ENCODE assay signal across 1 cellular context in genomic region chr9:35945341-35946018, GRCh38.
TF ChIP-seq lines count a peak whose summit lies in the region.

No MANE protein-coding gene starts in this region.

TF ChIP-seq in SK-N-SH, 30 proteins besides CTCF, POLR2A, EP300 and RAD21 (continued from another document):
- TF ChIP-seq, protein P1, sequence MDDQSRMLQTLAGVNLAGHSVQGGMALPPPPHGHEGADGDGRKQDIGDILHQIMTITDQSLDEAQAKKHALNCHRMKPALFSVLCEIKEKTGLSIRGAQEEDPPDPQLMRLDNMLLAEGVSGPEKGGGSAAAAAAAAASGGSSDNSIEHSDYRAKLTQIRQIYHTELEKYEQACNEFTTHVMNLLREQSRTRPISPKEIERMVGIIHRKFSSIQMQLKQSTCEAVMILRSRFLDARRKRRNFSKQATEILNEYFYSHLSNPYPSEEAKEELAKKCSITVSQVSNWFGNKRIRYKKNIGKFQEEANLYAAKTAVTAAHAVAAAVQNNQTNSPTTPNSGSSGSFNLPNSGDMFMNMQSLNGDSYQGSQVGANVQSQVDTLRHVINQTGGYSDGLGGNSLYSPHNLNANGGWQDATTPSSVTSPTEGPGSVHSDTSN (IDR thresholded peaks at IDR 0.05), result no peak
- TF ChIP-seq EZH2phosphoT487 (IDR thresholded peaks at IDR 0.05; ENCODE audit: borderline replicate concordance, low read depth), result no peak
- TF ChIP-seq RXRA (IDR thresholded peaks at IDR 0.05; ENCODE audit: borderline replicate concordance, low read depth), result no peak
- peak; percentile 55; the same call in 1 of the 2 replicates for TF ChIP-seq YY1 (IDR thresholded peaks at IDR 0.05; ENCODE audit: low read depth)
- TF ChIP-seq FOXJ3 (CRISPR knock-in tag; IDR thresholded peaks at IDR 0.05), result no peak
- no peak for TF ChIP-seq JUND (IDR thresholded peaks at IDR 0.05)
- TF ChIP-seq FOXM1 (IDR thresholded peaks at IDR 0.05; ENCODE audit: low read depth), result no peak
- TF ChIP-seq GABPA (IDR thresholded peaks at IDR 0.05; ENCODE audit: low read depth), result peak; percentile 82
- TF ChIP-seq RFX5 (IDR thresholded peaks at IDR 0.05; ENCODE audit: low read length), result peak; percentile 44; the same call in 1 of the 2 replicates
- TF ChIP-seq TAF1 (IDR thresholded peaks at IDR 0.05; ENCODE audit: borderline replicate concordance, low read depth, low read length), result no peak
- TF ChIP-seq, protein P2, sequence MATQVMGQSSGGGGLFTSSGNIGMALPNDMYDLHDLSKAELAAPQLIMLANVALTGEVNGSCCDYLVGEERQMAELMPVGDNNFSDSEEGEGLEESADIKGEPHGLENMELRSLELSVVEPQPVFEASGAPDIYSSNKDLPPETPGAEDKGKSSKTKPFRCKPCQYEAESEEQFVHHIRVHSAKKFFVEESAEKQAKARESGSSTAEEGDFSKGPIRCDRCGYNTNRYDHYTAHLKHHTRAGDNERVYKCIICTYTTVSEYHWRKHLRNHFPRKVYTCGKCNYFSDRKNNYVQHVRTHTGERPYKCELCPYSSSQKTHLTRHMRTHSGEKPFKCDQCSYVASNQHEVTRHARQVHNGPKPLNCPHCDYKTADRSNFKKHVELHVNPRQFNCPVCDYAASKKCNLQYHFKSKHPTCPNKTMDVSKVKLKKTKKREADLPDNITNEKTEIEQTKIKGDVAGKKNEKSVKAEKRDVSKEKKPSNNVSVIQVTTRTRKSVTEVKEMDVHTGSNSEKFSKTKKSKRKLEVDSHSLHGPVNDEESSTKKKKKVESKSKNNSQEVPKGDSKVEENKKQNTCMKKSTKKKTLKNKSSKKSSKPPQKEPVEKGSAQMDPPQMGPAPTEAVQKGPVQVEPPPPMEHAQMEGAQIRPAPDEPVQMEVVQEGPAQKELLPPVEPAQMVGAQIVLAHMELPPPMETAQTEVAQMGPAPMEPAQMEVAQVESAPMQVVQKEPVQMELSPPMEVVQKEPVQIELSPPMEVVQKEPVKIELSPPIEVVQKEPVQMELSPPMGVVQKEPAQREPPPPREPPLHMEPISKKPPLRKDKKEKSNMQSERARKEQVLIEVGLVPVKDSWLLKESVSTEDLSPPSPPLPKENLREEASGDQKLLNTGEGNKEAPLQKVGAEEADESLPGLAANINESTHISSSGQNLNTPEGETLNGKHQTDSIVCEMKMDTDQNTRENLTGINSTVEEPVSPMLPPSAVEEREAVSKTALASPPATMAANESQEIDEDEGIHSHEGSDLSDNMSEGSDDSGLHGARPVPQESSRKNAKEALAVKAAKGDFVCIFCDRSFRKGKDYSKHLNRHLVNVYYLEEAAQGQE (IDR thresholded peaks at IDR 0.05; ENCODE audit: low read depth, low read length), result no peak
- TF ChIP-seq FOSL2 (IDR thresholded peaks at IDR 0.05; ENCODE audit: borderline replicate concordance, low read depth), result no peak
- TF ChIP-seq, protein P3, sequence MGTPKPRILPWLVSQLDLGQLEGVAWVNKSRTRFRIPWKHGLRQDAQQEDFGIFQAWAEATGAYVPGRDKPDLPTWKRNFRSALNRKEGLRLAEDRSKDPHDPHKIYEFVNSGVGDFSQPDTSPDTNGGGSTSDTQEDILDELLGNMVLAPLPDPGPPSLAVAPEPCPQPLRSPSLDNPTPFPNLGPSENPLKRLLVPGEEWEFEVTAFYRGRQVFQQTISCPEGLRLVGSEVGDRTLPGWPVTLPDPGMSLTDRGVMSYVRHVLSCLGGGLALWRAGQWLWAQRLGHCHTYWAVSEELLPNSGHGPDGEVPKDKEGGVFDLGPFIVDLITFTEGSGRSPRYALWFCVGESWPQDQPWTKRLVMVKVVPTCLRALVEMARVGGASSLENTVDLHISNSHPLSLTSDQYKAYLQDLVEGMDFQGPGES (IDR thresholded peaks at IDR 0.05; ENCODE audit: low read depth, low read length), result no peak
- peak; percentile 84 for TF ChIP-seq SMC3 (IDR thresholded peaks at IDR 0.05; ENCODE audit: low read depth, low read length)
- peak; percentile 91 for TF ChIP-seq ELF1 (IDR thresholded peaks at IDR 0.05)
- TF ChIP-seq USF2 (IDR thresholded peaks at IDR 0.05; ENCODE audit: borderline replicate concordance, low read depth, low read length), result no peak
- TF ChIP-seq CHD2 (IDR thresholded peaks at IDR 0.05; ENCODE audit: low read length, partially characterized antibody), result peak; percentile 25
- TF ChIP-seq, protein P4, sequence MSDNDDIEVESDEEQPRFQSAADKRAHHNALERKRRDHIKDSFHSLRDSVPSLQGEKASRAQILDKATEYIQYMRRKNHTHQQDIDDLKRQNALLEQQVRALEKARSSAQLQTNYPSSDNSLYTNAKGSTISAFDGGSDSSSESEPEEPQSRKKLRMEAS (IDR thresholded peaks at IDR 0.05; ENCODE audit: low read depth), result peak; percentile 66; the same call in 1 of the 2 replicates
